ENCODE assay signal across 9 cellular contexts in the genomic region with DNA sequence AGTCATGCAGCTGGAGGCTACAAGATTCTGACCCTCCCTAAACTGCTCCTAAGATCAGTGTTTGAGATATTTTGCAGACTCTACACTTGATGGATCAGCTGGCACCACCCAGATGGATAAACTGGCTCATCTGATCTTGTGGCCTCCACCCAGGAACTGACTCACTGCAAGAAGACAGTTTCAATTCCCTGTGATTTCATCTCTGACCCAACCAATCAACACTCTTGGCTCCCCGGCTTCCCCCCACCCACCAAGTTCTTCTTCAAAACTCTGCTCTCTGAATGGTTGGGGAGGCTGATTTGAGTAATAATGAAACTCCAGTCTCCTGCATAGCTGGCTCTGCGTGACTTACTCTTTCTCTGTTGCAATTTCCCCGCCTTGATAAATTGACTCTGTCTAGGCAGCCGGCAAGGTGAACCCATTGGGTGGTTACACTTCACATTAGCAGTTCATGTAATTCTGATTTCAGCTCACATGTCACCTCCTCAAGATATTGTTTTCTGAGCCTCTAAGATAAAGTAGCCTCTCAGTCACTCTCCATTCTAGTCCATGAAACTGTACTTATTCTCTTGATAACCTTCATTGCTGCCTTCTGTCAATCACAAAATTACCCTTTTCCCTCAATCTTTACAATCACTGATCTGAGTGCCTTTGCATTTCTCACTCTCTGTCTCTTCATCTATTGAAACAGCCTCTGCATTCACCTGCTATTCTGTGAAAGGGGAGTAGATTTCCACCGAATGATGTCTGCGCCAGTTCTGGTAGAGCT. TPM values are rescaled to one million over a fixed set of nuclear protein-coding genes. Genes with fewer than 3 reads are reported as not detected.
DNase-seq lines count a peak whose midpoint lies in the region; ATAC-seq and TF ChIP-seq lines count a peak whose summit lies in the region.
"Had no signal": no experiment of that assay in that cellular context is flagged by ENCODE, and none has a peak within 500 bp of the region (broad histone marks: within the 10 kb centered on the region; RNA-seq: fewer than 3 reads in every experiment).

No MANE protein-coding gene starts in this region.

- POLR2A ChIA-PET in WTC11 (lab: Charles Lee), result no interaction called here

- ATAC-seq in GM23338, result no peak
- 0 out of 2 replicates have a peak, but pooled peaks have one; percentile 32 for ATAC-seq in WTC11
- ATAC-seq in GM18502 (IDR thresholded peaks at IDR 0.05; ENCODE audit: poor library complexity, unreplicated experiment), result no peak

- H3K27me3 Mint-ChIP-seq in GM23338 (ENCODE audit: insufficient read depth, low read depth, poor library complexity) (no peaks in the 10 kb centered on the region), WTC11 (ENCODE audit: low read depth) (peaks cover 16% of the 10 kb centered on the region; the same call in 1 of the 2 replicates)

- no peaks in the 10 kb centered on the region; the same call in 1 of the 2 replicates for H3K27me3 ChIP-seq in GM23338 (ENCODE audit: insufficient read depth)
- no peaks in the 10 kb centered on the region for H3K27me3 ChIP-seq in H7 (ENCODE audit: control insufficient read depth, insufficient read depth, low read length)
- H3K27me3 ChIP-seq: cardiac muscle cell had no signal

- H3K9me3 Mint-ChIP-seq in GM23338 (peaks cover 22% of the 10 kb centered on the region), WTC11 (peaks cover 7% of the 10 kb centered on the region)

- H3K27ac ChIP-seq in GM23338 (ENCODE audit: low read depth), result no peak overlapping the region
- H3K27ac ChIP-seq: cardiac muscle cell had no signal

- H3K4me2 ChIP-seq in GM23338, result no peak overlapping the region

- no peaks in the 10 kb centered on the region for H4K20me1 ChIP-seq in GM23338 (replicated peaks; ENCODE audit: insufficient read depth)

- TF ChIP-seq CTCF in GM23338 (conservative IDR thresholded peaks at IDR 0.05; ENCODE audit: low read depth in 2 of 2) (no peak), WTC11 (IDR thresholded peaks at IDR 0.05) (no peak)

- peak overlapping the region; percentile 23; the same call in 1 of the 2 replicates for H2AFZ ChIP-seq in GM23338

- CTCF ChIA-PET in WTC11 (lab: Charles Lee), result interaction anchor here (1.1 kb wide), 1 partner anchor 218 kb away, joined by 3 read pairs; no protein-coding TSS in a partner anchor

- no peak overlapping the region for H3K4me3 Mint-ChIP-seq in GM23338
- no peak overlapping the region for H3K4me3 Mint-ChIP-seq in WTC11

- H3K27ac Mint-ChIP-seq in GM23338, result no peak overlapping the region
- H3K27ac Mint-ChIP-seq in WTC11, result no peak overlapping the region

- no peaks in the 10 kb centered on the region for H3K79me2 ChIP-seq in GM23338 (replicated peaks; ENCODE audit: insufficient read depth)

- H3K4me1 ChIP-seq in GM23338 (ENCODE audit: insufficient read depth), result no peaks in the 10 kb centered on the region

- no peaks in the 10 kb centered on the region for H3F3A ChIP-seq in GM23338 (replicated peaks; ENCODE audit: low read depth)

- H3K36me3 Mint-ChIP-seq in GM23338 (ENCODE audit: low read depth) (no peaks in the 10 kb centered on the region; the same call in 2 of the 3 replicates), WTC11 (peaks cover 3% of the 10 kb centered on the region; the same call in 1 of the 2 replicates)

- peak; percentile 45 for DNase-seq in GM23338 (ENCODE audit: low spot score)
- DNase-seq in WTC11 (ENCODE audit: low spot score), result no peak
- DNase-seq in globus pallidus (ENCODE audit: low spot score), result peak; percentile 45
- peak; percentile 49 for DNase-seq in stimulated activated CD4-positive, alpha-beta T cell treated with anti-CD3 and anti-CD28 coated beads, Interleukin-4, amount 100 ng/mL, for 1 hour
- no peak for DNase-seq in SIG-M5 treated with dmso at 0.1 percent for 504 hours (lab: John Stamatoyannopoulos, UW; ENCODE audit: unreplicated experiment)
- no peak for DNase-seq in NCI-H1092 (lab: John Stamatoyannopoulos, UW)
- no peak for DNase-seq in H7

- no peaks in the 10 kb centered on the region for H3K4me1 Mint-ChIP-seq in GM23338
- H3K4me1 Mint-ChIP-seq in WTC11, result no peaks in the 10 kb centered on the region

- H3K36me3 ChIP-seq in GM23338 (ENCODE audit: insufficient read depth) (no peaks in the 10 kb centered on the region), H7 (replicated peaks; ENCODE audit: control insufficient read depth, insufficient read depth, low read length) (no peaks in the 10 kb centered on the region)
- H3K36me3 ChIP-seq: cardiac muscle cell had no signal

- H3K4me3 ChIP-seq in GM23338 (no peak overlapping the region), H7 (ENCODE audit: insufficient read depth, low read depth, low read length) (no peak overlapping the region)
- H3K4me3 ChIP-seq: cardiac muscle cell had no signal

- H3K9me2 ChIP-seq in GM23338 (ENCODE audit: insufficient read depth), result peaks cover 4% of the 10 kb centered on the region; the same call in 1 of the 2 replicates

TF ChIP-seq in GM23338, 12 proteins besides CTCF, POLR2A, EP300 and RAD21 (continues in another document):
- TF ChIP-seq JUNB (IDR thresholded peaks at IDR 0.05; ENCODE audit: unreplicated experiment), result no peak
- TF ChIP-seq, protein P1, sequence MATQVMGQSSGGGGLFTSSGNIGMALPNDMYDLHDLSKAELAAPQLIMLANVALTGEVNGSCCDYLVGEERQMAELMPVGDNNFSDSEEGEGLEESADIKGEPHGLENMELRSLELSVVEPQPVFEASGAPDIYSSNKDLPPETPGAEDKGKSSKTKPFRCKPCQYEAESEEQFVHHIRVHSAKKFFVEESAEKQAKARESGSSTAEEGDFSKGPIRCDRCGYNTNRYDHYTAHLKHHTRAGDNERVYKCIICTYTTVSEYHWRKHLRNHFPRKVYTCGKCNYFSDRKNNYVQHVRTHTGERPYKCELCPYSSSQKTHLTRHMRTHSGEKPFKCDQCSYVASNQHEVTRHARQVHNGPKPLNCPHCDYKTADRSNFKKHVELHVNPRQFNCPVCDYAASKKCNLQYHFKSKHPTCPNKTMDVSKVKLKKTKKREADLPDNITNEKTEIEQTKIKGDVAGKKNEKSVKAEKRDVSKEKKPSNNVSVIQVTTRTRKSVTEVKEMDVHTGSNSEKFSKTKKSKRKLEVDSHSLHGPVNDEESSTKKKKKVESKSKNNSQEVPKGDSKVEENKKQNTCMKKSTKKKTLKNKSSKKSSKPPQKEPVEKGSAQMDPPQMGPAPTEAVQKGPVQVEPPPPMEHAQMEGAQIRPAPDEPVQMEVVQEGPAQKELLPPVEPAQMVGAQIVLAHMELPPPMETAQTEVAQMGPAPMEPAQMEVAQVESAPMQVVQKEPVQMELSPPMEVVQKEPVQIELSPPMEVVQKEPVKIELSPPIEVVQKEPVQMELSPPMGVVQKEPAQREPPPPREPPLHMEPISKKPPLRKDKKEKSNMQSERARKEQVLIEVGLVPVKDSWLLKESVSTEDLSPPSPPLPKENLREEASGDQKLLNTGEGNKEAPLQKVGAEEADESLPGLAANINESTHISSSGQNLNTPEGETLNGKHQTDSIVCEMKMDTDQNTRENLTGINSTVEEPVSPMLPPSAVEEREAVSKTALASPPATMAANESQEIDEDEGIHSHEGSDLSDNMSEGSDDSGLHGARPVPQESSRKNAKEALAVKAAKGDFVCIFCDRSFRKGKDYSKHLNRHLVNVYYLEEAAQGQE (IDR thresholded peaks at IDR 0.05; ENCODE audit: unreplicated experiment), result no peak
- no peak for TF ChIP-seq ZNF331 (CRISPR knock-in tag; IDR thresholded peaks at IDR 0.05; ENCODE audit: low read depth)
- no peak for TF ChIP-seq POLR2AphosphoS5 (IDR thresholded peaks at IDR 0.05; ENCODE audit: low read depth)
- TF ChIP-seq ZNF114 (CRISPR knock-in tag; IDR thresholded peaks at IDR 0.05), result no peak

TF ChIP-seq in WTC11, 78 proteins besides CTCF, POLR2A, EP300 and RAD21 (continues in another document):
- TF ChIP-seq, protein P2, sequence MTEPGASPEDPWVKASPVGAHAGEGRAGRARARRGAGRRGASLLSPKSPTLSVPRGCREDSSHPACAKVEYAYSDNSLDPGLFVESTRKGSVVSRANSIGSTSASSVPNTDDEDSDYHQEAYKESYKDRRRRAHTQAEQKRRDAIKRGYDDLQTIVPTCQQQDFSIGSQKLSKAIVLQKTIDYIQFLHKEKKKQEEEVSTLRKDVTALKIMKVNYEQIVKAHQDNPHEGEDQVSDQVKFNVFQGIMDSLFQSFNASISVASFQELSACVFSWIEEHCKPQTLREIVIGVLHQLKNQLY (CRISPR knock-in tag; IDR thresholded peaks at IDR 0.05), result no peak
- TF ChIP-seq ZNF232 (CRISPR knock-in tag; IDR thresholded peaks at IDR 0.05) (no peak), FOXP1 (CRISPR knock-in tag; IDR thresholded peaks at IDR 0.05; ENCODE audit: borderline replicate concordance) (no peak)
- TF ChIP-seq, protein P3, sequence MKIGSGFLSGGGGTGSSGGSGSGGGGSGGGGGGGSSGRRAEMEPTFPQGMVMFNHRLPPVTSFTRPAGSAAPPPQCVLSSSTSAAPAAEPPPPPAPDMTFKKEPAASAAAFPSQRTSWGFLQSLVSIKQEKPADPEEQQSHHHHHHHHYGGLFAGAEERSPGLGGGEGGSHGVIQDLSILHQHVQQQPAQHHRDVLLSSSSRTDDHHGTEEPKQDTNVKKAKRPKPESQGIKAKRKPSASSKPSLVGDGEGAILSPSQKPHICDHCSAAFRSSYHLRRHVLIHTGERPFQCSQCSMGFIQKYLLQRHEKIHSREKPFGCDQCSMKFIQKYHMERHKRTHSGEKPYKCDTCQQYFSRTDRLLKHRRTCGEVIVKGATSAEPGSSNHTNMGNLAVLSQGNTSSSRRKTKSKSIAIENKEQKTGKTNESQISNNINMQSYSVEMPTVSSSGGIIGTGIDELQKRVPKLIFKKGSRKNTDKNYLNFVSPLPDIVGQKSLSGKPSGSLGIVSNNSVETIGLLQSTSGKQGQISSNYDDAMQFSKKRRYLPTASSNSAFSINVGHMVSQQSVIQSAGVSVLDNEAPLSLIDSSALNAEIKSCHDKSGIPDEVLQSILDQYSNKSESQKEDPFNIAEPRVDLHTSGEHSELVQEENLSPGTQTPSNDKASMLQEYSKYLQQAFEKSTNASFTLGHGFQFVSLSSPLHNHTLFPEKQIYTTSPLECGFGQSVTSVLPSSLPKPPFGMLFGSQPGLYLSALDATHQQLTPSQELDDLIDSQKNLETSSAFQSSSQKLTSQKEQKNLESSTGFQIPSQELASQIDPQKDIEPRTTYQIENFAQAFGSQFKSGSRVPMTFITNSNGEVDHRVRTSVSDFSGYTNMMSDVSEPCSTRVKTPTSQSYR (CRISPR knock-in tag; IDR thresholded peaks at IDR 0.05), result no peak

RNA-seq across cellular contexts. Expression of a gene that starts 9.9 kb away (rescaled TPM):
- not detected in 2 replicates for total RNA-seq in GM23338 (2014; rRNA removed; shearing (Covaris generic))
- 0.16 TPM in 1 of 2 replicates, not detected in the other for polyA plus RNA-seq in GM23338 (2016; fragmentation: Nextera tagmentation; extraction: Ambion mirVana)
- total RNA-seq in WTC11 (2021), result not detected in 3 replicates
- total RNA-seq in H7 (2014; rRNA removed; shearing (Covaris generic)), result not detected in 2 replicates
- total RNA-seq: cardiac muscle cell had no signal
- polyA plus RNA-seq: cardiac muscle cell had no signal

RNA-seq across cellular contexts. Expression of a gene that starts 24.1 kb away (rescaled TPM):
- not detected in 2 replicates for total RNA-seq in GM23338 (2014; rRNA removed; shearing (Covaris generic))
- not detected in 2 replicates for polyA plus RNA-seq in GM23338 (2016; fragmentation: Nextera tagmentation; extraction: Ambion mirVana)
- 0.30 to 0.71 TPM (median 0.31 TPM) in 3 replicates for total RNA-seq in WTC11 (2021)
- not detected in 2 replicates for total RNA-seq in H7 (2014; rRNA removed; shearing (Covaris generic))
- total RNA-seq: cardiac muscle cell had no signal
- polyA plus RNA-seq: cardiac muscle cell had no signal

RNA-seq across cellular contexts. Expression of a gene that starts 33.4 kb away (rescaled TPM):
- total RNA-seq in GM23338 (2014; rRNA removed; shearing (Covaris generic)), result not detected in 2 replicates
- polyA plus RNA-seq in GM23338 (2016; fragmentation: Nextera tagmentation; extraction: Ambion mirVana), result not detected in 2 replicates
- 0.72 TPM in 1 of 3 replicates, not detected in the others for total RNA-seq in WTC11 (2021)
- not detected in 2 replicates for total RNA-seq in H7 (2014; rRNA removed; shearing (Covaris generic))
- total RNA-seq: cardiac muscle cell had no signal
- polyA plus RNA-seq: cardiac muscle cell had no signal

Comparison
In these comparisons a context has a peak if more than half of its experiments do, and no peak if none do; other contexts are left out.
1. DNase-seq: peak in GM23338 (single experiment), globus pallidus (single experiment) and stimulated activated CD4-positive, alpha-beta T cell treated with anti-CD3 and anti-CD28 coated beads, Interleukin-4, amount 100 ng/mL, for 1 hour (single experiment); none in WTC11 (single experiment), SIG-M5 treated with dmso at 0.1 percent for 504 hours (single experiment), NCI-H1092 (single experiment) and H7 (single experiment).